Comparison of ENCODE assay signal across 2 cellular contexts in genomic region chr16:88617268-88618031, GRCh38.
TF ChIP-seq lines count a peak whose summit lies in the region.

No MANE protein-coding gene starts in this region.

TF ChIP-seq in liver, 16 proteins besides CTCF, POLR2A, EP300 and RAD21 (continued from another document):
- no peak for TF ChIP-seq JUND (IDR thresholded peaks at IDR 0.05)
- no peak for TF ChIP-seq ZBTB33 (IDR thresholded peaks at IDR 0.05)

TF ChIP-seq in SK-N-SH, 30 proteins besides CTCF, POLR2A, EP300 and RAD21 (continued from another document):
- TF ChIP-seq PBX3 (IDR thresholded peaks at IDR 0.05) (no peak), FOSL2 (IDR thresholded peaks at IDR 0.05; ENCODE audit: borderline replicate concordance, low read depth) (no peak), NFIC (IDR thresholded peaks at IDR 0.05; ENCODE audit: borderline replicate concordance) (no peak), ZBTB33 (IDR thresholded peaks at IDR 0.05; ENCODE audit: borderline replicate concordance, low read depth) (no peak), SMC3 (IDR thresholded peaks at IDR 0.05; ENCODE audit: low read depth, low read length) (no peak), TAF1 (IDR thresholded peaks at IDR 0.05; ENCODE audit: borderline replicate concordance, low read depth, low read length) (no peak), MEF2A (IDR thresholded peaks at IDR 0.05; ENCODE audit: borderline replicate concordance, low read depth) (no peak), SIN3A (IDR thresholded peaks at IDR 0.05; ENCODE audit: borderline replicate concordance, low read depth, low read length) (no peak), GATA2 (CRISPR knock-in tag; IDR thresholded peaks at IDR 0.05) (no peak), JUND (IDR thresholded peaks at IDR 0.05) (no peak), RFX5 (IDR thresholded peaks at IDR 0.05; ENCODE audit: low read length) (no peak), FOXM1 (IDR thresholded peaks at IDR 0.05; ENCODE audit: low read depth) (no peak), CHD2 (IDR thresholded peaks at IDR 0.05; ENCODE audit: low read length, partially characterized antibody) (no peak)
TF ChIP-seq in SK-N-SH: peak in this region for 0.
